2 cellular contexts compared by ENCODE assay signal in genomic region chr22:20405291-20405930, GRCh38.
A peak's percentile ranks its signal among the peaks of the same experiment; 100 is the strongest.
TF ChIP-seq lines count a peak whose summit lies in the region.

No MANE protein-coding gene starts in this region.

TF ChIP-seq in WTC11, 78 proteins besides CTCF, POLR2A, EP300 and RAD21 (continues in another document):
- TF ChIP-seq ATF1 (CRISPR knock-in tag; IDR thresholded peaks at IDR 0.05) = no peak
- TF ChIP-seq ETV6 (CRISPR knock-in tag; IDR thresholded peaks at IDR 0.05) = no peak
- TF ChIP-seq E2F5 (CRISPR knock-in tag; IDR thresholded peaks at IDR 0.05) = no peak
- TF ChIP-seq ZNF396 (CRISPR knock-in tag; IDR thresholded peaks at IDR 0.05; ENCODE audit: borderline replicate concordance) = no peak
- no peak for TF ChIP-seq ZBTB43 (CRISPR knock-in tag; IDR thresholded peaks at IDR 0.05)
- no peak for TF ChIP-seq CREM (CRISPR knock-in tag; IDR thresholded peaks at IDR 0.05)
- TF ChIP-seq OVOL2 (CRISPR knock-in tag; IDR thresholded peaks at IDR 0.05; ENCODE audit: borderline replicate concordance) = no peak
- TF ChIP-seq JUN (CRISPR knock-in tag; IDR thresholded peaks at IDR 0.05) = no peak
- TF ChIP-seq FOXP4 (CRISPR knock-in tag; IDR thresholded peaks at IDR 0.05) = no peak
- TF ChIP-seq AFF4 (CRISPR knock-in tag; IDR thresholded peaks at IDR 0.05; ENCODE audit: borderline replicate concordance) = no peak
- no peak for TF ChIP-seq ELF4 (CRISPR knock-in tag; IDR thresholded peaks at IDR 0.05; ENCODE audit: low read depth)
- TF ChIP-seq FOXK1 (CRISPR knock-in tag; IDR thresholded peaks at IDR 0.05) = no peak
- no peak for TF ChIP-seq ZNF512 (CRISPR knock-in tag; IDR thresholded peaks at IDR 0.05; ENCODE audit: borderline replicate concordance)
- no peak for TF ChIP-seq TEAD4 (CRISPR knock-in tag; IDR thresholded peaks at IDR 0.05)
- no peak for TF ChIP-seq USF2 (CRISPR knock-in tag; IDR thresholded peaks at IDR 0.05)

TF ChIP-seq in HepG2, 621 proteins besides CTCF, POLR2A, EP300 and RAD21:
- TF ChIP-seq AGO2 (optimal IDR thresholded peaks at IDR 0.05; ENCODE audit: low read depth, low read length) = peak; percentile 37
- TF ChIP-seq TARDBP (CRISPR knock-in tag; IDR thresholded peaks at IDR 0.05) = no peak
- TF ChIP-seq ZMAT5 (CRISPR knock-in tag; IDR thresholded peaks at IDR 0.05; ENCODE audit: borderline replicate concordance, low read depth) = no peak
- no peak for TF ChIP-seq ZNF615 (CRISPR knock-in tag; IDR thresholded peaks at IDR 0.05; ENCODE audit: borderline replicate concordance)
